ENCODE assay signal across 1 cellular context in genomic region chr22:29998627-29999026, GRCh38.
TF ChIP-seq lines count a peak whose summit lies in the region.

No MANE protein-coding gene starts in this region.

TF ChIP-seq in endothelial cell of umbilical vein, 7 proteins besides CTCF, POLR2A, EP300 and RAD21:
- TF ChIP-seq GATA2 (IDR thresholded peaks at IDR 0.05; ENCODE audit: insufficient read depth, insufficient read length, low read depth, low read length): no peak
- no peak for TF ChIP-seq FOS (IDR thresholded peaks at IDR 0.05; ENCODE audit: borderline replicate concordance, insufficient read depth, low read length)
- no peak for TF ChIP-seq EZH2 (IDR thresholded peaks at IDR 0.05; ENCODE audit: borderline replicate concordance, low read depth, low read length, severe bottlenecking)
- no peak for TF ChIP-seq POLR2AphosphoS5 (IDR thresholded peaks at IDR 0.05; ENCODE audit: insufficient read depth, low read depth, low read length)
- TF ChIP-seq, protein P1, sequence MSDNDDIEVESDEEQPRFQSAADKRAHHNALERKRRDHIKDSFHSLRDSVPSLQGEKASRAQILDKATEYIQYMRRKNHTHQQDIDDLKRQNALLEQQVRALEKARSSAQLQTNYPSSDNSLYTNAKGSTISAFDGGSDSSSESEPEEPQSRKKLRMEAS (IDR thresholded peaks at IDR 0.05; ENCODE audit: insufficient read depth, insufficient read length): no peak
- TF ChIP-seq JUN (IDR thresholded peaks at IDR 0.05; ENCODE audit: borderline replicate concordance, insufficient read depth, insufficient read length, low read depth): no peak
- no peak for TF ChIP-seq MYC (IDR thresholded peaks at IDR 0.05; ENCODE audit: low read depth, low read length)
